In genomic region chr9:92986175-92987110, GRCh38 we compare ENCODE assay signal across 8 cellular contexts. TPM values are rescaled to one million over a fixed set of nuclear protein-coding genes. Genes with fewer than 3 reads are reported as not detected.
DNase-seq lines count a peak whose midpoint lies in the region; ATAC-seq, FAIRE-seq and TF ChIP-seq lines count a peak whose summit lies in the region.

No MANE protein-coding gene starts in this region.

- H3K79me2 ChIP-seq in DND-41 (ENCODE audit: insufficient read depth, low read length) = peaks cover 80% of the 10 kb centered on the region
- H3K79me2 ChIP-seq in keratinocyte (ENCODE audit: control insufficient read depth, insufficient read depth, low read length) = no peaks in the 10 kb centered on the region

- TF ChIP-seq CTCF in DND-41 (IDR thresholded peaks at IDR 0.05; ENCODE audit: borderline replicate concordance, extremely low read depth, low read length, poor library complexity, severe bottlenecking) (peak; percentile 60), keratinocyte (optimal IDR thresholded peaks at IDR 0.05 in 1 of 3, IDR thresholded peaks at IDR 0.05 in 1 of 3, conservative IDR thresholded peaks at IDR 0.05 in 1 of 3; ENCODE audit: extremely low read depth in 1 of 3, insufficient read depth in 2 of 3, low read length in 3 of 3) (peak; percentile 16 to 45 (median 27))

- no peak overlapping the region for H3K9ac ChIP-seq in DND-41 (ENCODE audit: low read depth, low read length)
- H3K9ac ChIP-seq in keratinocyte (ENCODE audit: control insufficient read depth, extremely low read depth, insufficient read depth, low read length) = no peak overlapping the region

- H3K4me3 ChIP-seq in DND-41 (ENCODE audit: low read depth in 1 of 2, low read length in 2 of 2) = no peak overlapping the region
- H3K4me3 ChIP-seq in keratinocyte (ENCODE audit: control insufficient read depth in 2 of 3, extremely low read depth in 1 of 3, insufficient read depth in 2 of 3, low read depth in 1 of 3, low read length in 3 of 3) = no peak overlapping the region

- H2AFZ ChIP-seq in DND-41 (ENCODE audit: low read depth, low read length) (no peak overlapping the region), keratinocyte (ENCODE audit: control insufficient read depth, low read length) (no peak overlapping the region)

- FAIRE-seq in keratinocyte (lab: Jason Lieb, UNC) = no peak

- ATAC-seq in DND-41 (ENCODE audit: insufficient read depth, low read depth) = 0 out of 3 replicates have a peak, but pooled peaks have one; percentile 45
- ATAC-seq in GM18511 (IDR thresholded peaks at IDR 0.05; ENCODE audit: unreplicated experiment) = no peak
- ATAC-seq in HG03175 (IDR thresholded peaks at IDR 0.05; ENCODE audit: unreplicated experiment) = no peak

- peaks cover 7% of the 10 kb centered on the region; the same call in 1 of the 2 replicates for H4K20me1 ChIP-seq in DND-41 (ENCODE audit: insufficient read depth, low read length)
- H4K20me1 ChIP-seq in keratinocyte (ENCODE audit: control insufficient read depth, extremely low read depth, insufficient read depth, low read length) = no peaks in the 10 kb centered on the region

- DNase-seq in DND-41 (peak; percentile 44), MV-4-11 (lab: John Stamatoyannopoulos, UW) (peak; percentile 47), keratinocyte (ENCODE audit: low read depth, low spot score) (no peak), AG08396 (ENCODE audit: low spot score) (no peak), NCI-H446 treated with DMSO at 0.1 percent for 48 hours (lab: John Stamatoyannopoulos, UW) (no peak)
- DNase-seq in activated effector memory CD4-positive, alpha-beta T cell treated with anti-CD3 and anti-CD28 coated beads, Interleukin-2, amount 50 U/mL, for 16 hours = peak; percentile 81

- H3K9me3 ChIP-seq in DND-41 (ENCODE audit: insufficient read depth, low read length, severe bottlenecking) (peaks cover 36% of the 10 kb centered on the region), keratinocyte (ENCODE audit: control insufficient read depth, low read depth, low read length) (peaks cover 3% of the 10 kb centered on the region)

- H3K27me3 ChIP-seq in DND-41 (ENCODE audit: insufficient read depth, low read length, poor library complexity) (no peaks in the 10 kb centered on the region), keratinocyte (ENCODE audit: control insufficient read depth, extremely low read depth, insufficient read depth, low read length) (no peaks in the 10 kb centered on the region)

- H3K4me1 ChIP-seq in DND-41 (ENCODE audit: insufficient read depth, low read length) (no peaks in the 10 kb centered on the region), keratinocyte (ENCODE audit: control insufficient read depth, extremely low read depth, insufficient read depth, low read length) (peaks cover 10% of the 10 kb centered on the region)

- no peak overlapping the region for H3K27ac ChIP-seq in DND-41 (ENCODE audit: low read length)
- H3K27ac ChIP-seq in keratinocyte (ENCODE audit: control insufficient read depth, insufficient read depth, low read length) = no peak overlapping the region

- H3K4me2 ChIP-seq in DND-41 (ENCODE audit: insufficient read depth, low read length) = no peak overlapping the region
- no peak overlapping the region for H3K4me2 ChIP-seq in keratinocyte (ENCODE audit: control insufficient read depth, extremely low read depth, insufficient read depth, low read depth, low read length)

- H3K36me3 ChIP-seq in DND-41 (ENCODE audit: insufficient read depth, low read length) (peaks cover 61% of the 10 kb centered on the region), keratinocyte (ENCODE audit: control insufficient read depth in 2 of 2, extremely low read depth in 1 of 2, insufficient read depth in 2 of 2, low read length in 2 of 2) (no peaks in the 10 kb centered on the region)

- dilution Hi-C loops in keratinocyte (cut with MboI; ENCODE audit: extremely low pct_ligation_motif_present, low sequenced_read_pairs) = no loop called here

- no peaks in the 10 kb centered on the region for H3K9me1 ChIP-seq in keratinocyte (ENCODE audit: control insufficient read depth, extremely low read depth, insufficient read depth, low read length)

RNA-seq across cellular contexts. Expression of gene FGD3, which starts 39.1 kb away (rescaled TPM):
- polyA plus RNA-seq in keratinocyte = 0.21 to 0.61 TPM (median 0.22 TPM) in 3 replicates
- 0.17 TPM for polyA plus RNA-seq in keratinocyte (2011; ENCODE audit: low read depth)
- polyA plus RNA-seq in keratinocyte (2011; cell fraction: cytosol; rRNA removed) = 0.11 and 0.16 TPM in 2 replicates
- polyA plus RNA-seq in keratinocyte (2011; cell fraction: nucleus; rRNA removed) = 0.46 and 0.59 TPM in 2 replicates
- polyA plus RNA-seq in keratinocyte (2012; ENCODE audit: low replicate concordance) = 0.21 and 0.52 TPM in 2 replicates
- 0.16 to 0.43 TPM (median 0.16 TPM) in 3 replicates for polyA minus RNA-seq in keratinocyte
- polyA minus RNA-seq in keratinocyte (2011; cell fraction: cytosol; rRNA and poly(A)+ RNA removed) = not detected
- 0.23 and 0.32 TPM in 2 replicates for polyA minus RNA-seq in keratinocyte (2011; cell fraction: nucleus; rRNA and poly(A)+ RNA removed)

Comparison
In these comparisons a context has a peak if more than half of its experiments do, and no peak if none do; other contexts are left out.
1. DNase-seq: peak in DND-41 (single experiment), MV-4-11 (single experiment) and activated effector memory CD4-positive, alpha-beta T cell treated with anti-CD3 and anti-CD28 coated beads, Interleukin-2, amount 50 U/mL, for 16 hours (single experiment); none in keratinocyte (single experiment), AG08396 (single experiment) and NCI-H446 treated with DMSO at 0.1 percent for 48 hours (single experiment).